In genomic region chrY:2786876-2787507, GRCh38 we compare ENCODE assay signal across 15 cellular contexts. TPM values are rescaled to one million over a fixed set of nuclear protein-coding genes. Genes with fewer than 3 reads are reported as not detected.
DNase-seq lines count a peak whose midpoint lies in the region; ATAC-seq, FAIRE-seq and TF ChIP-seq lines count a peak whose summit lies in the region.
"Had no signal": no experiment of that assay in that cellular context is flagged by ENCODE, and none has a peak within 500 bp of the region (broad histone marks: within the 10 kb centered on the region; RNA-seq: fewer than 3 reads in every experiment).

No MANE protein-coding gene starts in this region.

- intact Hi-C loops in lower lobe of right lung (cut with DNase I): no loop called here
- intact Hi-C loops in aorta (cut with DNase I): no loop called here

- H3K9me3 Mint-ChIP-seq in GM23338: no peaks in the 10 kb centered on the region
- H3K9me3 Mint-ChIP-seq: activated T-cell treated with anti-CD3 and anti-CD28 coated beads, Interleukin-2, amount 50 U/mL, for 72 hours had no signal

- CTCF ChIA-PET in A549 (lab: Yijun Ruan, JAX): no interaction called here

- no peaks in the 10 kb centered on the region for H4K20me1 ChIP-seq in GM23338 (replicated peaks; ENCODE audit: insufficient read depth)

- TF ChIP-seq RAD21 in A549 (conservative IDR thresholded peaks at IDR 0.05 in 1 of 2, IDR thresholded peaks at IDR 0.05 in 1 of 2): no peak

- H3K4me3 Mint-ChIP-seq in GM23338: peak overlapping the region; percentile 84

- DNase-seq in A549 (ENCODE audit: low read depth in 1 of 2, low spot score in 1 of 2) (no peak), GM23338 (ENCODE audit: low spot score) (peak; percentile 41), choroid plexus epithelial cell (ENCODE audit: low read depth) (no peak), lower lobe of right lung (no peak), coronary artery (ENCODE audit: low spot score) (no peak), aorta (no peak), NCI-H2081 (lab: John Stamatoyannopoulos, UW) (no peak), ecto neural progenitor cell (ENCODE audit: low spot score) (no peak)
- DNase-seq: activated T-cell treated with anti-CD3 and anti-CD28 coated beads, Interleukin-2, amount 50 U/mL, for 72 hours; brain microvascular endothelial cell; C1 segment of cervical spinal cord; midbrain; NCI-H1417; NCI-H446 treated with DMSO at 0.1 percent for 48 hours; ovary had no signal

- H3K27me3 Mint-ChIP-seq in GM23338 (ENCODE audit: insufficient read depth, low read depth, poor library complexity): peaks cover 15% of the 10 kb centered on the region

- WGBS in A549 (ENCODE audit: missing lambda C conversion rate): 54% methylated on average over 24 of the region's 28 CpGs
- WGBS in aorta, 2 donors: 26% methylated on average over 28 of the region's 28 CpGs; no CpG with 5 or more reads in 1 of the 2 donors

- no peaks in the 10 kb centered on the region for H3K4me1 ChIP-seq in A549
- peaks cover 34% of the 10 kb centered on the region for H3K4me1 ChIP-seq in GM23338 (ENCODE audit: insufficient read depth)
- H3K4me1 ChIP-seq in lower lobe of right lung: no peaks in the 10 kb centered on the region
- H3K4me1 ChIP-seq in aorta (ENCODE audit: control insufficient read depth in 1 of 2, insufficient read depth in 2 of 2, low read length in 2 of 2): no peaks in the 10 kb centered on the region

- H2AFZ ChIP-seq in GM23338: peak overlapping the region; percentile 61; the same call in 1 of the 2 replicates

- H3K79me2 ChIP-seq in GM23338 (replicated peaks; ENCODE audit: insufficient read depth): no peaks in the 10 kb centered on the region

- FAIRE-seq in A549 (lab: Jason Lieb, UNC): no peak

- H3K4me3 ChIP-seq in A549: peak overlapping the region; percentile 26; the same call in 2 of the 3 replicates
- peak overlapping the region; percentile 71 for H3K4me3 ChIP-seq in GM23338
- peak overlapping the region; percentile 36 for H3K4me3 ChIP-seq in choroid plexus epithelial cell (ENCODE audit: low read depth, low read length)
- H3K4me3 ChIP-seq in lower lobe of right lung: peak overlapping the region; percentile 31
- H3K4me3 ChIP-seq in coronary artery: no peak overlapping the region
- H3K4me3 ChIP-seq in aorta (ENCODE audit: low read length in 2 of 2): no peak overlapping the region
- H3K4me3 ChIP-seq: ovary had no signal

- no peak for TF ChIP-seq EP300 in A549 (IDR thresholded peaks at IDR 0.05)

- H3K36me3 ChIP-seq in GM23338 (ENCODE audit: insufficient read depth) (no peaks in the 10 kb centered on the region), lower lobe of right lung (no peaks in the 10 kb centered on the region), aorta (ENCODE audit: control insufficient read depth in 1 of 2, insufficient read depth in 2 of 2, low read length in 1 of 2) (no peaks in the 10 kb centered on the region)
- H3K36me3 ChIP-seq: brain microvascular endothelial cell, ovary had no signal

- H3K27ac ChIP-seq in A549 (no peak overlapping the region), GM23338 (ENCODE audit: low read depth) (peak overlapping the region; percentile 83), lower lobe of right lung (no peak overlapping the region), coronary artery (no peak overlapping the region), aorta (ENCODE audit: low read depth in 1 of 2, low read length in 2 of 2) (no peak overlapping the region)
- H3K27ac ChIP-seq: brain microvascular endothelial cell, ovary had no signal

- H3K4me2 ChIP-seq in A549 (peak overlapping the region; percentile 26; the same call in 1 of the 3 replicates), GM23338 (peak overlapping the region; percentile 85)

- H3K36me3 Mint-ChIP-seq in GM23338 (ENCODE audit: low read depth): no peaks in the 10 kb centered on the region

- H3K27ac Mint-ChIP-seq in GM23338: peak overlapping the region; percentile 24; the same call in 1 of the 2 replicates
- H3K27ac Mint-ChIP-seq: activated T-cell treated with anti-CD3 and anti-CD28 coated beads, Interleukin-2, amount 50 U/mL, for 72 hours had no signal

- no peak for TF ChIP-seq POLR2A in A549 (IDR thresholded peaks at IDR 0.05; ENCODE audit: low read length)

- TF ChIP-seq CTCF in A549 (IDR thresholded peaks at IDR 0.05): no peak
- no peak for TF ChIP-seq CTCF in GM23338 (conservative IDR thresholded peaks at IDR 0.05; ENCODE audit: low read depth in 2 of 2)
- no peak for TF ChIP-seq CTCF in choroid plexus epithelial cell (conservative IDR thresholded peaks at IDR 0.05; ENCODE audit: low read depth, low read length)
- TF ChIP-seq CTCF in lower lobe of right lung (IDR thresholded peaks at IDR 0.05): no peak
- TF ChIP-seq CTCF in coronary artery (IDR thresholded peaks at IDR 0.05): no peak

- POLR2A ChIA-PET in A549 (lab: Yijun Ruan, JAX): no interaction called here

- peaks cover 14% of the 10 kb centered on the region for H3K27me3 ChIP-seq in GM23338 (ENCODE audit: insufficient read depth)
- H3K27me3 ChIP-seq in lower lobe of right lung (ENCODE audit: low read depth): peaks cover 12% of the 10 kb centered on the region
- H3K27me3 ChIP-seq in aorta (ENCODE audit: control insufficient read depth in 1 of 2, insufficient read depth in 2 of 2, low read length in 1 of 2): no peaks in the 10 kb centered on the region
- H3K27me3 ChIP-seq: brain microvascular endothelial cell, ovary had no signal

- H3K4me1 Mint-ChIP-seq in GM23338: peaks cover 22% of the 10 kb centered on the region

- ATAC-seq in A549 (no peak), GM23338 (peak; percentile 80), lower lobe of right lung (no peak), aorta (ENCODE audit: low FRiP score) (no peak)
- ATAC-seq: activated T-cell treated with anti-CD3 and anti-CD28 coated beads, Interleukin-2, amount 50 U/mL, for 72 hours had no signal

- H3K9me2 ChIP-seq in GM23338 (ENCODE audit: insufficient read depth): no peaks in the 10 kb centered on the region

- no peaks in the 10 kb centered on the region for H3F3A ChIP-seq in GM23338 (replicated peaks; ENCODE audit: low read depth)

- no peaks in the 10 kb centered on the region for H3K9me3 ChIP-seq in A549
- H3K9me3 ChIP-seq in lower lobe of right lung: no peaks in the 10 kb centered on the region
- peaks cover 1% of the 10 kb centered on the region for H3K9me3 ChIP-seq in aorta (ENCODE audit: control insufficient read depth, low read length)
- H3K9me3 ChIP-seq: ovary had no signal

TF ChIP-seq in A549, 52 proteins besides CTCF, POLR2A, EP300 and RAD21 (continues in another document):
- TF ChIP-seq HOXA7 (CRISPR knock-in tag; IDR thresholded peaks at IDR 0.05) (no peak), MAX (IDR thresholded peaks at IDR 0.05) (no peak), CBX2 (IDR thresholded peaks at IDR 0.05; ENCODE audit: borderline replicate concordance, low read depth) (no peak), NFE2L2 (conservative IDR thresholded peaks at IDR 0.05; ENCODE audit: low read length) (no peak), ZNF302 (CRISPR knock-in tag; IDR thresholded peaks at IDR 0.05) (no peak), ATOH8 (CRISPR knock-in tag; IDR thresholded peaks at IDR 0.05; ENCODE audit: low read depth) (no peak)

TF ChIP-seq in GM23338, 12 proteins besides CTCF, POLR2A, EP300 and RAD21 (continues in another document):
- no peak for TF ChIP-seq ZNF114 (CRISPR knock-in tag; IDR thresholded peaks at IDR 0.05)
- no peak for TF ChIP-seq STAT1 (IDR thresholded peaks at IDR 0.05; ENCODE audit: unreplicated experiment)
- TF ChIP-seq JUNB (IDR thresholded peaks at IDR 0.05; ENCODE audit: unreplicated experiment): no peak
- no peak for TF ChIP-seq ETS1 (IDR thresholded peaks at IDR 0.05)
- TF ChIP-seq CREB1 (CRISPR knock-in tag; IDR thresholded peaks at IDR 0.05; ENCODE audit: low read depth): no peak
- no peak for TF ChIP-seq EZH2 (IDR thresholded peaks at IDR 0.05; ENCODE audit: low read depth, unreplicated experiment)
- TF ChIP-seq NANOG (IDR thresholded peaks at IDR 0.05; ENCODE audit: borderline replicate concordance): no peak
- no peak for TF ChIP-seq POLR2AphosphoS5 (IDR thresholded peaks at IDR 0.05; ENCODE audit: low read depth)
- no peak for TF ChIP-seq EZH2phosphoT487 (IDR thresholded peaks at IDR 0.05; ENCODE audit: unreplicated experiment)
- no peak for TF ChIP-seq ZNF331 (CRISPR knock-in tag; IDR thresholded peaks at IDR 0.05; ENCODE audit: low read depth)

RNA-seq across cellular contexts. Expression of gene SRY, which starts 0.5 kb away (rescaled TPM):
- polyA plus RNA-seq in A549 (2011; rRNA removed) (not detected in 2 replicates), A549 (2017; fragmentation: RNase III; extraction: RNeasy Plus Mini Kit Qiagen cat#74134 plus additional on column Dnase treatment) (not detected in 3 replicates), GM23338 (2016; fragmentation: Nextera tagmentation; extraction: Ambion mirVana) (12.3 and 13.1 TPM in 2 replicates), aorta (not detected)
- polyA plus RNA-seq in A549 (2012; cell fraction: cytosol; rRNA removed): not detected in 2 replicates
- not detected in 2 replicates for polyA plus RNA-seq in A549 (2012; cell fraction: nucleus; rRNA removed)
- polyA minus RNA-seq in A549 (2011; rRNA and poly(A)+ RNA removed): not detected in 2 replicates
- total RNA-seq in GM23338 (2014; rRNA removed; shearing (Covaris generic)): 3.0 and 3.2 TPM in 2 replicates
- total RNA-seq in lower lobe of right lung (not detected), aorta (not detected)
- total RNA-seq: activated T-cell treated with anti-CD3 and anti-CD28 coated beads, Interleukin-2, amount 50 U/mL, for 72 hours; ovary had no signal
- polyA plus RNA-seq: ovary had no signal

RNA-seq across cellular contexts. Expression of gene RPS4Y1, which starts 54.4 kb away (rescaled TPM):
- polyA plus RNA-seq in A549 (2011; rRNA removed) (632 and 671 TPM in 2 replicates), A549 (2017; fragmentation: RNase III; extraction: RNeasy Plus Mini Kit Qiagen cat#74134 plus additional on column Dnase treatment) (225 to 248 TPM (median 233 TPM) in 3 replicates), GM23338 (2016; fragmentation: Nextera tagmentation; extraction: Ambion mirVana) (294 and 316 TPM in 2 replicates), aorta (100 to 1,000 TPM in 1 of 2 donors, under 1 TPM in 1; 0.23 to 479 TPM)
- 345 and 403 TPM in 2 replicates for polyA plus RNA-seq in A549 (2012; cell fraction: cytosol; rRNA removed)
- 170 and 314 TPM in 2 replicates for polyA plus RNA-seq in A549 (2012; cell fraction: nucleus; rRNA removed)
- polyA minus RNA-seq in A549 (2011; rRNA and poly(A)+ RNA removed): 213 and 242 TPM in 2 replicates
- 216 and 243 TPM in 2 replicates for total RNA-seq in GM23338 (2014; rRNA removed; shearing (Covaris generic))
- total RNA-seq in lower lobe of right lung (211 TPM), aorta (not detected)
- polyA plus RNA-seq: ovary had no signal

Comparison
In these comparisons a context has a peak if more than half of its experiments do, and no peak if none do; other contexts are left out.
1. H3K4me3 ChIP-seq: peak in A549 (single experiment), GM23338 (single experiment), choroid plexus epithelial cell (single experiment) and lower lobe of right lung (single experiment); none in coronary artery (single experiment) and aorta (0 of 2).